ENCODE assay signal across 1 cellular context in the genomic region with DNA sequence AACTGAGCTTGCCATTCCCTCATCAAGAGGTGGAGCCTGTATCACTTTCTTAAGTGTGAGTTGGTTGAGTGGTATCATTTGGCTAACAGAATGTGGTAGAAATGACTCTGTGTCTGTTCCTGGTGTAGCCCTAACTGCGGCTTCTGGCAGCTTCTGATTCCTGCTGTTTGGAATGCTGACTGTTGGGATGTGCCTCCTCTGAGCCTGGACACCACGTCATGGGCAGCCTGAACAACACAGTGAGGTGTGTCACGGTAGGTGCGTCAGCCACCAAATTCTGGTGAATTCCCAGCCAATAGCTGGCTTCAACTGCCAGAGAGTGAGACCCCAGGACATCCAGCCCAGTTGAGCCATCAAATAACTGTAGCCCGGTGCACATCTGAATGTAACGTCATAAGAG.
TF ChIP-seq lines count a peak whose summit lies in the region.

No MANE protein-coding gene starts in this region.

TF ChIP-seq in IMR-90, 13 proteins besides CTCF, POLR2A, EP300 and RAD21 (continued from another document):
- TF ChIP-seq SMC3 (IDR thresholded peaks at IDR 0.05; ENCODE audit: low read depth, low read length) (no peak), MAZ (IDR thresholded peaks at IDR 0.05; ENCODE audit: borderline replicate concordance, low read depth, low read length) (no peak), CEBPB (IDR thresholded peaks at IDR 0.05; ENCODE audit: low read depth, low read length) (no peak), BHLHE40 (IDR thresholded peaks at IDR 0.05; ENCODE audit: low read depth, low read length) (no peak), RFX5 (IDR thresholded peaks at IDR 0.05; ENCODE audit: low read depth, low read length) (no peak), MAFK (IDR thresholded peaks at IDR 0.05; ENCODE audit: low read depth, low read length) (no peak), FOS (IDR thresholded peaks at IDR 0.05; ENCODE audit: low read depth, low read length) (no peak), CHD1 (IDR thresholded peaks at IDR 0.05; ENCODE audit: low read depth, low read length) (no peak), NFE2L2 (IDR thresholded peaks at IDR 0.05; ENCODE audit: low read depth, low read length) (no peak)
- TF ChIP-seq, protein P1, sequence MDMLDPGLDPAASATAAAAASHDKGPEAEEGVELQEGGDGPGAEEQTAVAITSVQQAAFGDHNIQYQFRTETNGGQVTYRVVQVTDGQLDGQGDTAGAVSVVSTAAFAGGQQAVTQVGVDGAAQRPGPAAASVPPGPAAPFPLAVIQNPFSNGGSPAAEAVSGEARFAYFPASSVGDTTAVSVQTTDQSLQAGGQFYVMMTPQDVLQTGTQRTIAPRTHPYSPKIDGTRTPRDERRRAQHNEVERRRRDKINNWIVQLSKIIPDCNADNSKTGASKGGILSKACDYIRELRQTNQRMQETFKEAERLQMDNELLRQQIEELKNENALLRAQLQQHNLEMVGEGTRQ (IDR thresholded peaks at IDR 0.05; ENCODE audit: low read depth, low read length) = no peak
